In the genomic region with DNA sequence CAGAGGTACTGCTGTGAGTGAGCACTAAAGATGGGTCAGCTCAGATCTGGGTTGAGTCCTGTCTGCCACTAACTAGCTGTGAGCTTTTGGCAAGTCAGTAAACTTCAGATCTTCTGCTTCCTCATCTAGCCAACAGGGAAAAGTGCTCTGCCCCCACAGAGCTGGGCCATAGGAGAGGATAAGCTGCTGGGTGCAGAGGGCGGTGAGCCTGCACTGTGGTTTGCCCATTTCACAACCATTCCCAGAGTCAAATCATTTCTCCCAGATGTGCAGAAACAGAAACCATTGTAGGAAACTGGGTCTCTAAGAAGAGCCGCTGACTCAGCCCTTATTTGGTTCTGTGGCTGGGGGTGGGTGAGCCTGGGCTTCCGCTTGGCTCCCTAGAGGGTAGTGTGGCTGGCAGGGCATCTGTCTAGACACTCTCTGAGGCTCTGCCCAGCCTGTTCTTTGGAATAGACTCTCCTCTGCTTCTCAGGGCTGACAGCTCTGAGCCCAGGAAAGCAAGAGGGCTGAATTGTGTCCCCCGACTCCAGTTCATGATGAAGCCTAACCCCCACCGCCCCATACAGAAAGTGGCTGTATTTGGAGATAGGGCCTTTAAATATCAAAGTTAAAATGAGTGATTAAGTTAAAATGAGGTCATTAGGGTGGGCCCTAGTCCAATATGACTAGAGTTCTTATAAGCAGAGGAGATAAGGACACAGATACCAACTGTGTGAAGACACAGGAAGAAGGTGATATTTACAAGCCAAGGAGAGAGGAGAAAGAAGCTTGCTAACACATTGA, we compare ENCODE assay signal across 8 cellular contexts. TPM values are rescaled to one million over a fixed set of nuclear protein-coding genes. Genes with fewer than 3 reads are reported as not detected.
DNase-seq lines count a peak whose midpoint lies in the region; ATAC-seq and TF ChIP-seq lines count a peak whose summit lies in the region.

No MANE protein-coding gene starts in this region.

- H3K27me3 ChIP-seq in right atrium auricular region = no peaks in the 10 kb centered on the region
- H3K27me3 ChIP-seq in thoracic aorta (replicated peaks; ENCODE audit: insufficient read depth) = no peaks in the 10 kb centered on the region

- H3K4me3 ChIP-seq in right atrium auricular region (no peak overlapping the region), thoracic aorta (peak overlapping the region; percentile 40)

- peaks cover 35% of the 10 kb centered on the region for H3K27me3 Mint-ChIP-seq in activated CD8-positive, alpha-beta T cell treated with anti-CD3 and anti-CD28 coated beads, Interleukin-2, amount 10 ng/mL, durations not matched to agents 7 days and 5 days (ENCODE audit: low read depth)

- ATAC-seq in GM21360 (IDR thresholded peaks at IDR 0.05; ENCODE audit: unreplicated experiment) = peak; percentile 78
- peak; percentile 81 for ATAC-seq in HG03521 (IDR thresholded peaks at IDR 0.05; ENCODE audit: unreplicated experiment)
- peak; percentile 86 for ATAC-seq in activated CD8-positive, alpha-beta T cell treated with anti-CD3 and anti-CD28 coated beads, Interleukin-2, amount 10 ng/mL, durations not matched to agents 7 days and 5 days
- ATAC-seq in thoracic aorta (ENCODE audit: insufficient number of reproducible peaks, low FRiP score, low read depth) = peak; percentile 50

- no peaks in the 10 kb centered on the region for H3K36me3 ChIP-seq in right atrium auricular region
- no peaks in the 10 kb centered on the region for H3K36me3 ChIP-seq in thoracic aorta

- in situ Hi-C loops in G401 (cut with HindIII; ENCODE audit: low sequenced_read_pairs) = no loop called here

- TF ChIP-seq CTCF in right atrium auricular region (IDR thresholded peaks at IDR 0.05) (no peak), thoracic aorta (IDR thresholded peaks at IDR 0.05) (no peak)

- H3K27ac ChIP-seq in right atrium auricular region (peak overlapping the region in 1 of 2 donors; percentile 43), thoracic aorta (peak overlapping the region; percentile 26 to 56)

- peak overlapping the region; percentile 28 for H3K4me3 Mint-ChIP-seq in activated CD8-positive, alpha-beta T cell treated with anti-CD3 and anti-CD28 coated beads, Interleukin-2, amount 10 ng/mL, durations not matched to agents 7 days and 5 days

- peak overlapping the region; percentile 47 for H3K27ac Mint-ChIP-seq in activated CD8-positive, alpha-beta T cell treated with anti-CD3 and anti-CD28 coated beads, Interleukin-2, amount 10 ng/mL, durations not matched to agents 7 days and 5 days

- H3K9me3 ChIP-seq in right atrium auricular region = no peaks in the 10 kb centered on the region
- H3K9me3 ChIP-seq in thoracic aorta = no peaks in the 10 kb centered on the region

- no peaks in the 10 kb centered on the region for H3K36me3 Mint-ChIP-seq in activated CD8-positive, alpha-beta T cell treated with anti-CD3 and anti-CD28 coated beads, Interleukin-2, amount 10 ng/mL, durations not matched to agents 7 days and 5 days (ENCODE audit: low read depth)

- H3K9me3 Mint-ChIP-seq in activated CD8-positive, alpha-beta T cell treated with anti-CD3 and anti-CD28 coated beads, Interleukin-2, amount 10 ng/mL, durations not matched to agents 7 days and 5 days (ENCODE audit: insufficient read depth) = no peaks in the 10 kb centered on the region

- peaks cover 19% of the 10 kb centered on the region for H3K4me1 Mint-ChIP-seq in activated CD8-positive, alpha-beta T cell treated with anti-CD3 and anti-CD28 coated beads, Interleukin-2, amount 10 ng/mL, durations not matched to agents 7 days and 5 days (ENCODE audit: low read depth)

- peaks cover 0 to 19% of the 10 kb centered on the region in 2 donors for H3K4me1 ChIP-seq in right atrium auricular region
- peaks cover 12 to 28% of the 10 kb centered on the region in 2 donors for H3K4me1 ChIP-seq in thoracic aorta (ENCODE audit: control insufficient read depth in 1 of 2, low read depth in 2 of 2)

- CTCF ChIA-PET in activated CD8-positive, alpha-beta T cell treated with anti-CD3 and anti-CD28 coated beads, Interleukin-2, amount 10 ng/mL, durations not matched to agents 7 days and 5 days (lab: Charles Lee) = interaction anchor here (1.3 to 6.1 kb wide), 3 partner anchors 22 to 26 kb away, joined by 6 to 30 read pairs (median 6); no protein-coding TSS in a partner anchor

- POLR2A ChIA-PET in activated CD8-positive, alpha-beta T cell treated with anti-CD3 and anti-CD28 coated beads, Interleukin-2, amount 10 ng/mL, durations not matched to agents 7 days and 5 days (lab: Charles Lee) = no interaction called here

- DNase-seq in DMS 273 treated with DMSO at 0.1 percent for 48 hours (lab: John Stamatoyannopoulos, UW) = peak; percentile 64
- DNase-seq in activated CD8-positive, alpha-beta T cell treated with anti-CD3 and anti-CD28 coated beads, Interleukin-2, amount 10 ng/mL, durations not matched to agents 7 days and 5 days = peak; percentile 42
- peak; percentile 68 for DNase-seq in right atrium auricular region (ENCODE audit: low spot score)
- DNase-seq in thoracic aorta (ENCODE audit: low spot score) = no peak
- DNase-seq in G401 (ENCODE audit: low spot score) = no peak
- no peak for DNase-seq in NCI-H2029 treated with DMSO at 0.1 percent for 48 hours (lab: John Stamatoyannopoulos, UW)

RNA-seq across cellular contexts. Expression of gene ARHGAP22, which starts 29.5 kb away (rescaled TPM):
- not detected for total RNA-seq in activated CD8-positive, alpha-beta T cell treated with anti-CD3 and anti-CD28 coated beads, Interleukin-2, amount 10 ng/mL, durations not matched to agents 7 days and 5 days
- total RNA-seq in right atrium auricular region = 1 to 10 TPM; 1.8 to 5.7 TPM
- 10 to 100 TPM; 15.4 to 24.8 TPM for total RNA-seq in thoracic aorta
- 1.2 and 4.0 TPM in 2 replicates for total RNA-seq in G401 (2014; rRNA removed; shearing (Covaris generic))

RNA-seq across cellular contexts. Expression of gene WDFY4, which starts 50.3 kb away (rescaled TPM):
- total RNA-seq in activated CD8-positive, alpha-beta T cell treated with anti-CD3 and anti-CD28 coated beads, Interleukin-2, amount 10 ng/mL, durations not matched to agents 7 days and 5 days = under 1 TPM; 0.16 to 0.37 TPM
- total RNA-seq in right atrium auricular region (1 to 10 TPM in 1 of 2 donors, under 1 TPM in 1; 0.70 to 2.0 TPM), thoracic aorta (10 to 100 TPM; 10.0 to 14.9 TPM)
- total RNA-seq in G401 (2014; rRNA removed; shearing (Covaris generic)) = not detected in 2 replicates

Comparison
In these comparisons a context has a peak if more than half of its experiments do, and no peak if none do; other contexts are left out.
1. DNase-seq: peak in DMS 273 treated with DMSO at 0.1 percent for 48 hours (single experiment), activated CD8-positive, alpha-beta T cell treated with anti-CD3 and anti-CD28 coated beads, Interleukin-2, amount 10 ng/mL, durations not matched to agents 7 days and 5 days (single experiment) and right atrium auricular region (single experiment); none in thoracic aorta (single experiment), G401 (single experiment) and NCI-H2029 treated with DMSO at 0.1 percent for 48 hours (single experiment).
2. Peak in every context shown above with its lines, with median percentiles within 50 percentile points of each other: ATAC-seq.